ENCODE assay signal across 24 cellular contexts in genomic region chr14:59314019-59314608, GRCh38.
A peak's percentile ranks its signal among the peaks of the same experiment; 100 is the strongest.
DNase-seq lines count a peak whose midpoint lies in the region; ATAC-seq, FAIRE-seq and TF ChIP-seq lines count a peak whose summit lies in the region.
"Had no signal": no experiment of that assay in that cellular context is flagged by ENCODE, and none has a peak within 500 bp of the region (broad histone marks: within the 10 kb centered on the region; RNA-seq: fewer than 3 reads in every experiment).

No MANE protein-coding gene starts in this region.

- no peak for DNase-seq in LNCaP clone FGC (ENCODE audit: low read depth)
- DNase-seq in bronchial epithelial cell (ENCODE audit: low read depth): peak; percentile 26
- DNase-seq in mesenchymal stem cell: no peak
- no peak for DNase-seq in tibial artery
- DNase-seq in NOMO-1 treated with DMSO at 0.1 percent for 48 hours (lab: John Stamatoyannopoulos, UW; ENCODE audit: unreplicated experiment): no peak
- DNase-seq in stimulated activated CD4-positive, alpha-beta T cell treated with anti-CD3 and anti-CD28 coated beads, Interleukin-4, amount 100 ng/mL, for 24 hours: no peak
- DNase-seq: activated CD4-positive, alpha-beta T cell treated with anti-CD3 and anti-CD28 coated beads for 4 hours; activated naive CD4-positive, alpha-beta T cell; activated T-cell treated with anti-CD3 and anti-CD28 coated beads, Interleukin-2, amount 50 U/mL, for 24 hours; adrenal gland; CD4-positive, alpha-beta T cell; colonic mucosa; effector memory CD8-positive, alpha-beta T cell; GDM1; GOT3; lower lobe of right lung; NCI-H1436; NCI-H510A; RPMI8226; SK-N-SH had no signal

- TF ChIP-seq CTCF in LNCaP clone FGC (IDR thresholded peaks at IDR 0.05; ENCODE audit: control insufficient read depth, extremely low read depth, insufficient read depth): peak; percentile 33
- no peak for TF ChIP-seq CTCF in bronchial epithelial cell (IDR thresholded peaks at IDR 0.05; ENCODE audit: insufficient read depth, low read length, severe bottlenecking)
- no peak for TF ChIP-seq CTCF in tibial artery (IDR thresholded peaks at IDR 0.05)

- peak overlapping the region; percentile 76 for H2AK5ac ChIP-seq in mesenchymal stem cell (ENCODE audit: low read length, severe bottlenecking)

- H3K18ac ChIP-seq in mesenchymal stem cell (ENCODE audit: low read depth in 1 of 2, low read length in 2 of 2): no peak overlapping the region

- H3K23ac ChIP-seq in mesenchymal stem cell (ENCODE audit: low read length in 2 of 2): no peak overlapping the region

- no peak overlapping the region for H3K14ac ChIP-seq in mesenchymal stem cell (ENCODE audit: low read length in 2 of 2)

- H2AFZ ChIP-seq in mesenchymal stem cell (ENCODE audit: low read depth, low read length): no peak overlapping the region

- H3K4me1 ChIP-seq in mesenchymal stem cell (ENCODE audit: control insufficient read depth, insufficient read depth, low read depth, low read length) (peaks cover 4% of the 10 kb centered on the region), tibial artery (peaks cover 0 to 96% (median 43%) of the 10 kb centered on the region in 4 donors)
- H3K4me1 ChIP-seq: colonic mucosa had no signal

- no peak overlapping the region for H2BK5ac ChIP-seq in mesenchymal stem cell (ENCODE audit: low read depth, low read length, poor library complexity, severe bottlenecking)

- H2BK12ac ChIP-seq in mesenchymal stem cell (ENCODE audit: low read length in 2 of 2): no peak overlapping the region

- H4K91ac ChIP-seq in mesenchymal stem cell (ENCODE audit: low read length): no peak overlapping the region

- no peak for FAIRE-seq in bronchial epithelial cell (lab: Jason Lieb, UNC)
- FAIRE-seq: K562 had no signal

- H2BK15ac ChIP-seq in mesenchymal stem cell (ENCODE audit: low read depth, poor library complexity, severe bottlenecking): no peak overlapping the region

- no peak overlapping the region for H4K8ac ChIP-seq in mesenchymal stem cell (ENCODE audit: low read length)

- H3K36me3 ChIP-seq in bronchial epithelial cell (ENCODE audit: control insufficient read depth, insufficient read depth, low read length): no peaks in the 10 kb centered on the region
- H3K36me3 ChIP-seq in mesenchymal stem cell (ENCODE audit: control insufficient read depth in 1 of 2, insufficient read depth in 2 of 2, low read depth in 1 of 2, low read length in 2 of 2): peaks cover 0 to 4% of the 10 kb centered on the region in 2 experiments
- no peaks in the 10 kb centered on the region for H3K36me3 ChIP-seq in tibial artery
- H3K36me3 ChIP-seq: adrenal gland, colonic mucosa, lower lobe of right lung, neutrophil had no signal

- peaks cover 9% of the 10 kb centered on the region for H3K79me1 ChIP-seq in mesenchymal stem cell (replicated peaks; ENCODE audit: low read length, poor library complexity, severe bottlenecking)

- no peak overlapping the region for H3K9ac ChIP-seq in mesenchymal stem cell (ENCODE audit: low read length)
- H3K9ac ChIP-seq: SK-N-SH had no signal

- H3K9me3 ChIP-seq in mesenchymal stem cell (ENCODE audit: control insufficient read depth, low read length) (no peaks in the 10 kb centered on the region), tibial artery (no peaks in the 10 kb centered on the region)
- H3K9me3 ChIP-seq: adrenal gland, colonic mucosa, lower lobe of right lung, neutrophil, SK-N-SH had no signal

- H3K27ac ChIP-seq in mesenchymal stem cell (ENCODE audit: low read length, poor library complexity, severe bottlenecking) (no peak overlapping the region), tibial artery (peak overlapping the region; percentile 31 to 61)
- H3K27ac ChIP-seq: adrenal gland, colonic mucosa, lower lobe of right lung, neutrophil had no signal

- H3K4me3 ChIP-seq in LNCaP clone FGC (ENCODE audit: low read depth, low read length): no peak overlapping the region
- H3K4me3 ChIP-seq in bronchial epithelial cell (ENCODE audit: low read depth, low read length): no peak overlapping the region
- no peak overlapping the region for H3K4me3 ChIP-seq in mesenchymal stem cell (ENCODE audit: insufficient read depth in 1 of 2, low read depth in 1 of 2, low read length in 2 of 2)
- no peak overlapping the region for H3K4me3 ChIP-seq in tibial artery
- H3K4me3 ChIP-seq: adrenal gland, colonic mucosa, K562, lower lobe of right lung, skin epidermis had no signal

- H3K27me3 ChIP-seq in bronchial epithelial cell (ENCODE audit: control insufficient read depth, insufficient read depth, low read length) (no peaks in the 10 kb centered on the region), mesenchymal stem cell (ENCODE audit: control insufficient read depth in 1 of 2, insufficient read depth in 1 of 2, low read length in 2 of 2) (no peaks in the 10 kb centered on the region), tibial artery (no peaks in the 10 kb centered on the region)
- H3K27me3 ChIP-seq: adrenal gland, colonic mucosa, neutrophil had no signal

- intact Hi-C loops in tibial artery (cut with DNase I; ENCODE audit: low total_unique reads): no loop called here

- 100% methylated on average over 1 of the region's 2 CpGs for WGBS in mesenchymal stem cell

- H3K4me2 ChIP-seq in mesenchymal stem cell (ENCODE audit: low read length, poor library complexity, severe bottlenecking): no peak overlapping the region
- H3K4me2 ChIP-seq: SK-N-SH had no signal

- no peak for ATAC-seq in GM18870 (IDR thresholded peaks at IDR 0.05; ENCODE audit: unreplicated experiment)
- ATAC-seq: effector memory CD8-positive, alpha-beta T cell; K562; lower lobe of right lung had no signal

- H2BK120ac ChIP-seq in mesenchymal stem cell (ENCODE audit: low read depth, low read length): no peak overlapping the region

- H3K4ac ChIP-seq in mesenchymal stem cell (ENCODE audit: low read depth in 1 of 2, low read length in 2 of 2): no peak overlapping the region
